In the genomic region with DNA sequence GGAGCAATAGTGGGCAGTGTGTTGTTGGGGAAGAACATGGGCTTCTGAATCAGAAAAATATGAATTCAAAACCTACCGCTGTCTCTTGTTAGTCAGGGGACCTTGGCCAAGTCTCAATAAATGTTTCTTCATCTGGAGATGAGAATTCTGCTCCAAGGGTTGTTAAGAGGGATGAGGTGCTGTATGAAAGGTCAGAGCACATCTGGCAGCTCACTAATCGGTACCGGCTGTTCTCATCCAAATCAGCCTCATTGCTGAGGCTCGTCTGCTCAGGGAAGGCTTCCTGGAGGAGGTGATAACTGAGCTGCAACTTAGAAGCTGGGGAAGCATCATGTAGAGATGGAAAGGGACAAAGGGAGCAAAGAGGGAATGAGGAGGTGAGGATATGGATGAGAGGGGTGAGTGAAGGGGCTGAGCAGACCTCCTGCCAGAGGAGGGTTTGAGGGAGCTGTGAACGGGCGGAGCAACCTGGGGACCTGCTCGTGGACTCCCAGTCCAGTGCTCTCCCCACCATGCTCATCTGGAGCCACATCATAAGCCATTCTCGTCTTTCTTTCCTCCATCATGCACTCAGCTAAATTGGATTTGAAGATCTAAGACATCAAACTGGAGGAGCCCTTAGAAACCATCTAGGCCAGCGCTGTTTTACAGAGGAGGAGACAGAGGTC, we compare ENCODE assay signal across 15 cellular contexts. TPM values are rescaled to one million over a fixed set of nuclear protein-coding genes. Genes with fewer than 3 reads are reported as not detected.
"Had no signal": no experiment of that assay in that cellular context is flagged by ENCODE, and none has a peak within 500 bp of the region (broad histone marks: within the 10 kb centered on the region; RNA-seq: fewer than 3 reads in every experiment).

No MANE protein-coding gene starts in this region.

- H3K36me3 Mint-ChIP-seq: activated naive CD4-positive, alpha-beta T cell treated with anti-CD3 and anti-CD28 coated beads, Interleukin-2, amount 50 U/mL, for 24 hours; memory B cell; naive thymus-derived CD4-positive, alpha-beta T cell had no signal

- H3K27ac Mint-ChIP-seq: activated naive CD4-positive, alpha-beta T cell treated with anti-CD3 and anti-CD28 coated beads, Interleukin-2, amount 50 U/mL, for 24 hours; activated T-cell treated with anti-CD3 and anti-CD28 coated beads, Interleukin-2, amount 50 U/mL, for 72 hours; memory B cell; naive thymus-derived CD4-positive, alpha-beta T cell had no signal

- H2AFZ ChIP-seq: hepatocyte had no signal

- H3K9me3 ChIP-seq: ovary, sigmoid colon, tibial nerve had no signal

- H3K27ac ChIP-seq: hepatocyte had no signal

- H3K36me3 ChIP-seq: ovary, sigmoid colon had no signal

- ATAC-seq: activated T-cell treated with anti-CD3 and anti-CD28 coated beads, Interleukin-2, amount 50 U/mL, for 72 hours; naive thymus-derived CD4-positive, alpha-beta T cell had no signal

- H3K27me3 ChIP-seq: hepatocyte, ovary, sigmoid colon, tibial nerve had no signal

- H3K4me2 ChIP-seq: hepatocyte had no signal

- H3K79me2 ChIP-seq: hepatocyte had no signal

- H3K4me3 ChIP-seq: hepatocyte, ovary, sigmoid colon, tibial nerve had no signal

- H3K9me3 Mint-ChIP-seq: activated naive CD4-positive, alpha-beta T cell treated with anti-CD3 and anti-CD28 coated beads, Interleukin-2, amount 50 U/mL, for 24 hours; activated T-cell treated with anti-CD3 and anti-CD28 coated beads, Interleukin-2, amount 50 U/mL, for 72 hours; memory B cell; naive thymus-derived CD4-positive, alpha-beta T cell had no signal

- DNase-seq: activated CD4-positive, alpha-beta T cell treated with anti-CD3 and anti-CD28 coated beads, Interleukin-2, amount 50 U/mL, for 1 hour; activated CD4-positive, CD25-positive, alpha-beta regulatory T cell treated with anti-CD3 and anti-CD28 coated beads, Interleukin-2, amount 50 U/mL, for 72 hours; activated CD8-positive, alpha-beta memory T cell treated with anti-CD3 and anti-CD28 coated beads for 24 hours; activated CD8-positive, alpha-beta memory T cell treated with anti-CD3 and anti-CD28 coated beads, Interleukin-2, amount 50 U/mL, for 48 hours; activated gamma-delta T cell; activated T-cell treated with anti-CD3 and anti-CD28 coated beads, Interleukin-2, amount 50 U/mL, for 72 hours; effector CD4-positive, alpha-beta T cell; naive thymus-derived CD4-positive, alpha-beta T cell; stimulated activated naive CD4-positive, alpha-beta T cell treated with Interleukin-2 at 50 U/mL for 16 hours had no signal

- H3K4me3 Mint-ChIP-seq: activated naive CD4-positive, alpha-beta T cell treated with anti-CD3 and anti-CD28 coated beads, Interleukin-2, amount 50 U/mL, for 24 hours; activated T-cell treated with anti-CD3 and anti-CD28 coated beads, Interleukin-2, amount 50 U/mL, for 72 hours; memory B cell; naive thymus-derived CD4-positive, alpha-beta T cell had no signal

- H3K27me3 Mint-ChIP-seq: activated naive CD4-positive, alpha-beta T cell treated with anti-CD3 and anti-CD28 coated beads, Interleukin-2, amount 50 U/mL, for 24 hours had no signal

RNA-seq across cellular contexts. Expression of a gene that starts 47.4 kb away (rescaled TPM):
- polyA plus RNA-seq: naive thymus-derived CD4-positive, alpha-beta T cell had no signal
